In genomic region chr2:27628767-27629709, GRCh38 we compare ENCODE assay signal across 8 cellular contexts.
A peak's percentile ranks its signal among the peaks of the same experiment; 100 is the strongest.
DNase-seq lines count a peak whose midpoint lies in the region; ATAC-seq and TF ChIP-seq lines count a peak whose summit lies in the region.

TSS of gene CCDC121 (minus strand) at chr2:27629012. CDS start at chr2:27627799, 1,213 bp downstream.
TSS of gene GPN1 (plus strand) at chr2:27629050. CDS start at chr2:27629059, 9 bp downstream.

- peak; percentile 87 for ATAC-seq in GM18870 (IDR thresholded peaks at IDR 0.05; ENCODE audit: unreplicated experiment)
- peak; percentile 96 for ATAC-seq in HG03103 (IDR thresholded peaks at IDR 0.05; ENCODE audit: low read depth, unreplicated experiment)

- H3K27ac ChIP-seq in WERI-Rb-1, result peak within 1 kb of the TSS; percentile 86

- no peaks in the 10 kb centered on the region for H3K9me3 ChIP-seq in WERI-Rb-1 (ENCODE audit: severe bottlenecking)

- TF ChIP-seq CTCF in WERI-Rb-1 (IDR thresholded peaks at IDR 0.05; ENCODE audit: low read depth, low read length), result no peak
- no peak for TF ChIP-seq CTCF in cardiac fibroblast (IDR thresholded peaks at IDR 0.05; ENCODE audit: low read depth, low read length)

- H3K4me3 ChIP-seq in WERI-Rb-1 (ENCODE audit: low read depth, low read length) (peak within 1 kb of the TSS; percentile 98), cardiac fibroblast (replicated peaks in 1 of 2; ENCODE audit: low read depth in 2 of 2, low read length in 2 of 2) (peak within 1 kb of the TSS; percentile 77 to 88)

- H3K36me3 ChIP-seq in WERI-Rb-1, result peaks cover 47% of the 10 kb centered on the region

- DNase-seq in AG08395 (ENCODE audit: low spot score) (peak; percentile 93), NCI-H2196 (lab: John Stamatoyannopoulos, UW; ENCODE audit: unreplicated experiment) (peak; percentile 81), WERI-Rb-1 (peak; percentile 94), cardiac fibroblast (ENCODE audit: low read depth in 2 of 2) (peak; percentile 90 to 95), iris pigment epithelial cell (ENCODE audit: low read depth) (peak; percentile 96)
- DNase-seq in stimulated activated CD4-positive, alpha-beta T cell treated with anti-CD3 and anti-CD28 coated beads, Interleukin-12 subunit alpha, Interleukin-12 subunit beta, amount 100 ng/mL, for 24 hours (ENCODE audit: low read depth in 2 of 2), result peak; percentile 91 to 95

- no peaks in the 10 kb centered on the region for H3K27me3 ChIP-seq in WERI-Rb-1 (ENCODE audit: insufficient read depth, low read depth, severe bottlenecking)

Comparison
In these comparisons a context has a peak if more than half of its experiments do, and no peak if none do; other contexts are left out.
1. Peak in every context shown above with its lines: DNase-seq, ATAC-seq, H3K4me3 ChIP-seq and H3K27ac ChIP-seq.